Comparison of ENCODE assay signal across 8 cellular contexts in genomic region chr20:3115190-3116107, GRCh38. TPM values are rescaled to one million over a fixed set of nuclear protein-coding genes. Genes with fewer than 3 reads are reported as not detected.
DNase-seq lines count a peak whose midpoint lies in the region; ATAC-seq and TF ChIP-seq lines count a peak whose summit lies in the region.

No MANE protein-coding gene starts in this region.

- H3K36me3 ChIP-seq in MG63, result no peaks in the 10 kb centered on the region
- peaks cover 0 to 41% (median 24%) of the 10 kb centered on the region in 4 donors for H3K36me3 ChIP-seq in esophagus muscularis mucosa

- no peaks in the 10 kb centered on the region for H3K9me3 Mint-ChIP-seq in natural killer cell

- H3K4me3 ChIP-seq in MG63 (no peak overlapping the region), esophagus muscularis mucosa (no peak overlapping the region)

- peak; percentile 56 to 81 (median 66) for TF ChIP-seq CTCF in esophagus muscularis mucosa (IDR thresholded peaks at IDR 0.05)
- peak; percentile 77 for TF ChIP-seq CTCF in natural killer cell (IDR thresholded peaks at IDR 0.05)

- TF ChIP-seq EP300 in esophagus muscularis mucosa (IDR thresholded peaks at IDR 0.05), result no peak

- H3K27me3 Mint-ChIP-seq in T-helper 17 cell, result no peaks in the 10 kb centered on the region
- no peaks in the 10 kb centered on the region for H3K27me3 Mint-ChIP-seq in natural killer cell (ENCODE audit: low read depth in 2 of 2)

- H3K4me1 Mint-ChIP-seq in T-helper 17 cell (peaks cover 10% of the 10 kb centered on the region), natural killer cell (peaks cover 0 to 19% of the 10 kb centered on the region in 2 donors)

- DNase-seq in stimulated activated CD4-positive, alpha-beta T cell treated with anti-CD3 and anti-CD28 coated beads, Interleukin-15, amount 100 ng/mL, for 24 hours, result peak; percentile 22
- no peak for DNase-seq in stimulated activated CD4-positive, alpha-beta T cell treated with anti-CD3 and anti-CD28 coated beads, Interleukin-4, amount 100 ng/mL, for 1 hour
- DNase-seq in MG63 (peak; percentile 30), T-helper 17 cell (no peak), esophagus muscularis mucosa (ENCODE audit: extremely low spot score) (no peak), natural killer cell (no peak), NOMO-1 treated with dmso at 0.1 percent for 144 hours (lab: John Stamatoyannopoulos, UW; ENCODE audit: unreplicated experiment) (no peak)

- WGBS in esophagus muscularis mucosa, result 55% methylated on average over 29 of the region's 30 CpGs

- H3K9me3 ChIP-seq in MG63 (no peaks in the 10 kb centered on the region), T-helper 17 cell (ENCODE audit: control insufficient read depth, low read length, poor library complexity, severe bottlenecking) (no peaks in the 10 kb centered on the region), esophagus muscularis mucosa (no peaks in the 10 kb centered on the region)

- H3K36me3 Mint-ChIP-seq in T-helper 17 cell (ENCODE audit: low read depth) (peaks cover 13% of the 10 kb centered on the region), natural killer cell (no peaks in the 10 kb centered on the region)

- ATAC-seq in T-helper 17 cell, result peak; percentile 66
- peak; percentile 64 to 86 (median 78) for ATAC-seq in natural killer cell
- no peak for ATAC-seq in HG03442 (IDR thresholded peaks at IDR 0.05; ENCODE audit: unreplicated experiment)

- peaks cover 6 to 27% (median 15%) of the 10 kb centered on the region in 4 donors for H3K4me1 ChIP-seq in esophagus muscularis mucosa

- TF ChIP-seq POLR2A in esophagus muscularis mucosa (IDR thresholded peaks at IDR 0.05; ENCODE audit: low read depth), result no peak

- no peaks in the 10 kb centered on the region for H3K27me3 ChIP-seq in MG63
- H3K27me3 ChIP-seq in esophagus muscularis mucosa, result no peaks in the 10 kb centered on the region

- H3K27ac Mint-ChIP-seq in T-helper 17 cell (no peak overlapping the region), natural killer cell (no peak overlapping the region)

- intact Hi-C loops in esophagus muscularis mucosa (cut with DNase I) (loop anchor here (1.0 kb wide), 1 partner anchor 62 kb away; no protein-coding TSS in a partner anchor), natural killer cell (cut with micrococcal nuclease) (loop anchor here (1.0 kb wide), 1 partner anchor 61 kb away; no protein-coding TSS in a partner anchor)

- H3K4me3 Mint-ChIP-seq in T-helper 17 cell (no peak overlapping the region), natural killer cell (no peak overlapping the region)

- no peak overlapping the region for H3K27ac ChIP-seq in esophagus muscularis mucosa (replicated peaks in 1 of 4)

RNA-seq across cellular contexts. Expression of gene AVP, which starts 30.9 kb away (rescaled TPM):
- not detected in 2 replicates for total RNA-seq in MG63 (2014; rRNA removed; shearing (Covaris generic); ENCODE audit: low replicate concordance)
- total RNA-seq in T-helper 17 cell (not detected), esophagus muscularis mucosa (not detected), natural killer cell (not detected)

RNA-seq across cellular contexts. Expression of gene OXT, which starts 44.0 kb away (rescaled TPM):
- not detected in 2 replicates for total RNA-seq in MG63 (2014; rRNA removed; shearing (Covaris generic); ENCODE audit: low replicate concordance)
- total RNA-seq in T-helper 17 cell (under 1 TPM in 1 of 2 donors, not detected in 1; 0.62 TPM), esophagus muscularis mucosa (not detected), natural killer cell (not detected)

RNA-seq across cellular contexts. Expression of gene FASTKD5, which starts 44.2 kb away (rescaled TPM):
- 6.9 and 7.9 TPM in 2 replicates for total RNA-seq in MG63 (2014; rRNA removed; shearing (Covaris generic); ENCODE audit: low replicate concordance)
- total RNA-seq in T-helper 17 cell (10 to 100 TPM; 21.0 to 34.2 TPM), esophagus muscularis mucosa (10 to 100 TPM; 10.8 to 15.7 (median 14.3) TPM), natural killer cell (10 to 100 TPM; 35.3 to 40.4 (median 37.1) TPM)

RNA-seq across cellular contexts. Expression of gene UBOX5, which starts 44.2 kb away (rescaled TPM):
- 2.3 and 3.9 TPM in 2 replicates for total RNA-seq in MG63 (2014; rRNA removed; shearing (Covaris generic); ENCODE audit: low replicate concordance)
- total RNA-seq in T-helper 17 cell (1 to 10 TPM; 7.0 to 8.2 TPM), esophagus muscularis mucosa (10 to 100 TPM in 1 of 4 donors, 1 to 10 TPM in 3; 5.8 to 10.3 (median 7.6) TPM), natural killer cell (10 to 100 TPM in 2 of 3 donors, 1 to 10 TPM in 1; 8.8 to 11.1 (median 10.1) TPM)

RNA-seq across cellular contexts. Expression of gene LZTS3, which starts 57.9 kb away (rescaled TPM):
- total RNA-seq in MG63 (2014; rRNA removed; shearing (Covaris generic); ENCODE audit: low replicate concordance), result 0.03 TPM in 1 of 2 replicates, not detected in the other
- 10 to 100 TPM; 15.7 to 19.1 TPM for total RNA-seq in T-helper 17 cell
- 10 to 100 TPM in 3 of 4 donors, 1 to 10 TPM in 1; 8.3 to 20.0 (median 15.3) TPM for total RNA-seq in esophagus muscularis mucosa
- 1 to 10 TPM; 3.1 to 4.6 (median 3.3) TPM for total RNA-seq in natural killer cell

Comparison
In these comparisons a context has a peak if more than half of its experiments do, and no peak if none do; other contexts are left out.
1. DNase-seq: peak in stimulated activated CD4-positive, alpha-beta T cell treated with anti-CD3 and anti-CD28 coated beads, Interleukin-15, amount 100 ng/mL, for 24 hours (single experiment) and MG63 (single experiment); none in stimulated activated CD4-positive, alpha-beta T cell treated with anti-CD3 and anti-CD28 coated beads, Interleukin-4, amount 100 ng/mL, for 1 hour (single experiment), T-helper 17 cell (0 of 3), esophagus muscularis mucosa (single experiment), natural killer cell (single experiment) and NOMO-1 treated with dmso at 0.1 percent for 144 hours (single experiment).